9 cellular contexts compared by ENCODE assay signal in genomic region chr9:128911529-128912035, GRCh38. TPM values are rescaled to one million over a fixed set of nuclear protein-coding genes. Genes with fewer than 3 reads are reported as not detected.
A peak's percentile ranks its signal among the peaks of the same experiment; 100 is the strongest.
DNase-seq lines count a peak whose midpoint lies in the region; ATAC-seq, FAIRE-seq and TF ChIP-seq lines count a peak whose summit lies in the region.
"Had no signal": no experiment of that assay in that cellular context is flagged by ENCODE, and none has a peak within 500 bp of the region (broad histone marks: within the 10 kb centered on the region; RNA-seq: fewer than 3 reads in every experiment).

No MANE protein-coding gene starts in this region.

- peak overlapping the region in 1 of 2 donors; percentile 31 for H3K9ac ChIP-seq in mucosa of rectum (ENCODE audit: low read depth in 1 of 2, low read length in 2 of 2)

- POLR2A ChIA-PET in A549 (lab: Yijun Ruan, JAX): no interaction called here

- H3K27me3 ChIP-seq in mucosa of rectum (ENCODE audit: control insufficient read depth in 2 of 2, insufficient read depth in 2 of 2, low read length in 2 of 2): no peaks in the 10 kb centered on the region

- DNase-seq in A549 (ENCODE audit: low read depth in 1 of 2, low spot score in 1 of 2): peak; percentile 36 to 65
- peak; percentile 31 for DNase-seq in NB4 (ENCODE audit: low read depth)
- DNase-seq in endothelial cell (ENCODE audit: low spot score): peak; percentile 47
- DNase-seq in AML-193 (lab: John Stamatoyannopoulos, UW): no peak
- no peak for DNase-seq in activated gamma-delta T cell (lab: John Stamatoyannopoulos, UW)
- DNase-seq in HUDEP-2 (lab: John Stamatoyannopoulos, UW; ENCODE audit: unreplicated experiment in 76 of 76): no peak
- DNase-seq in NCI-H510A (lab: John Stamatoyannopoulos, UW): no peak
- DNase-seq: activated CD8-positive, alpha-beta memory T cell treated with anti-CD3 and anti-CD28 coated beads, Interleukin-2, amount 50 U/mL, for 4 hours had no signal

- CTCF ChIA-PET in A549 (lab: Yijun Ruan, JAX): interaction anchor here (0.5 to 1.9 kb wide), 3 partner anchors 15 to 47 kb away, joined by 3 to 10 read pairs (median 3); no protein-coding TSS in a partner anchor

- no peak for TF ChIP-seq CTCF in A549 (IDR thresholded peaks at IDR 0.05)
- TF ChIP-seq CTCF in NB4 (IDR thresholded peaks at IDR 0.05; ENCODE audit: low read depth, low read length): no peak
- TF ChIP-seq CTCF in endothelial cell (IDR thresholded peaks at IDR 0.05; ENCODE audit: unreplicated experiment): no peak

- H3K4me1 Mint-ChIP-seq in endothelial cell (ENCODE audit: unreplicated experiment): peaks cover 24% of the 10 kb centered on the region

- H3K27ac Mint-ChIP-seq in endothelial cell (ENCODE audit: unreplicated experiment): peak overlapping the region; percentile 82

- TF ChIP-seq RAD21 in A549 (conservative IDR thresholded peaks at IDR 0.05 in 1 of 2, IDR thresholded peaks at IDR 0.05 in 1 of 2): no peak

- peaks cover 35% of the 10 kb centered on the region for H3K36me3 Mint-ChIP-seq in endothelial cell (ENCODE audit: low read depth, unreplicated experiment)

- TF ChIP-seq POLR2A in A549 (IDR thresholded peaks at IDR 0.05; ENCODE audit: low read length) (no peak), NB4 (IDR thresholded peaks at IDR 0.05; ENCODE audit: extremely low read depth, insufficient read length) (no peak)

- peak overlapping the region; percentile 42 for H3K4me3 Mint-ChIP-seq in endothelial cell (ENCODE audit: unreplicated experiment)

- H3K27ac ChIP-seq in A549 (peak overlapping the region; percentile 91 to 97), mucosa of rectum (ENCODE audit: low read depth in 2 of 2, low read length in 2 of 2) (peak overlapping the region; percentile 43 to 59)

- H3K9me3 ChIP-seq in A549 (no peaks in the 10 kb centered on the region), mucosa of rectum (ENCODE audit: control insufficient read depth in 2 of 2, low read length in 2 of 2) (no peaks in the 10 kb centered on the region)

- no peak for FAIRE-seq in A549 (lab: Jason Lieb, UNC)

- H3K9me3 Mint-ChIP-seq in endothelial cell (ENCODE audit: unreplicated experiment): no peaks in the 10 kb centered on the region

- H3K4me3 ChIP-seq in A549 (peak overlapping the region; percentile 15; the same call in 1 of the 3 replicates), NB4 (ENCODE audit: low read depth, low read length) (no peak overlapping the region), mucosa of rectum (ENCODE audit: low read length in 2 of 2) (no peak overlapping the region)

- H3K36me3 ChIP-seq in mucosa of rectum (ENCODE audit: control insufficient read depth in 2 of 2, insufficient read depth in 2 of 2, low read length in 2 of 2): peaks cover 32 to 39% of the 10 kb centered on the region in 2 donors

- H3K4me1 ChIP-seq in A549 (peaks cover 53% of the 10 kb centered on the region), mucosa of rectum (ENCODE audit: control insufficient read depth in 2 of 2, insufficient read depth in 2 of 2, low read length in 2 of 2) (peaks cover under 1 to 11% of the 10 kb centered on the region in 2 donors)

- 10% methylated on average over 7 of the region's 8 CpGs for WGBS in A549 (ENCODE audit: missing lambda C conversion rate)

- peak; percentile 25 to 36; a peak in 5 of 6 replicates for ATAC-seq in A549

- H3K27me3 Mint-ChIP-seq in endothelial cell (ENCODE audit: unreplicated experiment): peaks cover 9% of the 10 kb centered on the region

- peak overlapping the region; percentile 79 for H3K4me2 ChIP-seq in A549

- peak in 1 of 2 experiments; percentile 8; a peak in 1 of 5 replicates for TF ChIP-seq EP300 in A549 (IDR thresholded peaks at IDR 0.05)

TF ChIP-seq in A549, 52 proteins besides CTCF, POLR2A, EP300 and RAD21 (continues in another document):
- TF ChIP-seq FOSL2 (IDR thresholded peaks at IDR 0.05): no peak
- no peak for TF ChIP-seq FOSL2 (CRISPR knock-in tag; IDR thresholded peaks at IDR 0.05)
- no peak for TF ChIP-seq KDM1A (IDR thresholded peaks at IDR 0.05; ENCODE audit: low read depth)
- TF ChIP-seq, protein P1, sequence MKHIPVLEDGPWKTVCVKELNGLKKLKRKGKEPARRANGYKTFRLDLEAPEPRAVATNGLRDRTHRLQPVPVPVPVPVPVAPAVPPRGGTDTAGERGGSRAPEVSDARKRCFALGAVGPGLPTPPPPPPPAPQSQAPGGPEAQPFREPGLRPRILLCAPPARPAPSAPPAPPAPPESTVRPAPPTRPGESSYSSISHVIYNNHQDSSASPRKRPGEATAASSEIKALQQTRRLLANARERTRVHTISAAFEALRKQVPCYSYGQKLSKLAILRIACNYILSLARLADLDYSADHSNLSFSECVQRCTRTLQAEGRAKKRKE (CRISPR knock-in tag; IDR thresholded peaks at IDR 0.05; ENCODE audit: low read depth): no peak
- no peak for TF ChIP-seq ZC3H11A (IDR thresholded peaks at IDR 0.05)
- TF ChIP-seq EHMT2 (IDR thresholded peaks at IDR 0.05; ENCODE audit: low read depth): no peak
- TF ChIP-seq, protein P2, sequence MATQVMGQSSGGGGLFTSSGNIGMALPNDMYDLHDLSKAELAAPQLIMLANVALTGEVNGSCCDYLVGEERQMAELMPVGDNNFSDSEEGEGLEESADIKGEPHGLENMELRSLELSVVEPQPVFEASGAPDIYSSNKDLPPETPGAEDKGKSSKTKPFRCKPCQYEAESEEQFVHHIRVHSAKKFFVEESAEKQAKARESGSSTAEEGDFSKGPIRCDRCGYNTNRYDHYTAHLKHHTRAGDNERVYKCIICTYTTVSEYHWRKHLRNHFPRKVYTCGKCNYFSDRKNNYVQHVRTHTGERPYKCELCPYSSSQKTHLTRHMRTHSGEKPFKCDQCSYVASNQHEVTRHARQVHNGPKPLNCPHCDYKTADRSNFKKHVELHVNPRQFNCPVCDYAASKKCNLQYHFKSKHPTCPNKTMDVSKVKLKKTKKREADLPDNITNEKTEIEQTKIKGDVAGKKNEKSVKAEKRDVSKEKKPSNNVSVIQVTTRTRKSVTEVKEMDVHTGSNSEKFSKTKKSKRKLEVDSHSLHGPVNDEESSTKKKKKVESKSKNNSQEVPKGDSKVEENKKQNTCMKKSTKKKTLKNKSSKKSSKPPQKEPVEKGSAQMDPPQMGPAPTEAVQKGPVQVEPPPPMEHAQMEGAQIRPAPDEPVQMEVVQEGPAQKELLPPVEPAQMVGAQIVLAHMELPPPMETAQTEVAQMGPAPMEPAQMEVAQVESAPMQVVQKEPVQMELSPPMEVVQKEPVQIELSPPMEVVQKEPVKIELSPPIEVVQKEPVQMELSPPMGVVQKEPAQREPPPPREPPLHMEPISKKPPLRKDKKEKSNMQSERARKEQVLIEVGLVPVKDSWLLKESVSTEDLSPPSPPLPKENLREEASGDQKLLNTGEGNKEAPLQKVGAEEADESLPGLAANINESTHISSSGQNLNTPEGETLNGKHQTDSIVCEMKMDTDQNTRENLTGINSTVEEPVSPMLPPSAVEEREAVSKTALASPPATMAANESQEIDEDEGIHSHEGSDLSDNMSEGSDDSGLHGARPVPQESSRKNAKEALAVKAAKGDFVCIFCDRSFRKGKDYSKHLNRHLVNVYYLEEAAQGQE (IDR thresholded peaks at IDR 0.05): no peak
- no peak for TF ChIP-seq BCL3 (IDR thresholded peaks at IDR 0.05)
- TF ChIP-seq NR3C1 (IDR thresholded peaks at IDR 0.05): no peak

RNA-seq across cellular contexts. Expression of gene PHYHD1, which starts 9.2 kb away (rescaled TPM):
- polyA plus RNA-seq in A549 (2011; rRNA removed): 0.12 TPM in 1 of 2 replicates, not detected in the other
- 0.05 and 0.06 TPM in 2 replicates for polyA plus RNA-seq in A549 (2012; cell fraction: cytosol; rRNA removed)
- polyA plus RNA-seq in A549 (2012; cell fraction: nucleus; rRNA removed): 0.28 TPM in 1 of 2 replicates, not detected in the other
- polyA plus RNA-seq in A549 (2017; fragmentation: RNase III; extraction: RNeasy Plus Mini Kit Qiagen cat#74134 plus additional on column Dnase treatment): 0.12 TPM in 1 of 3 replicates, not detected in the others
- not detected in 2 replicates for polyA minus RNA-seq in A549 (2011; rRNA and poly(A)+ RNA removed)
- 10.3 TPM for total RNA-seq in endothelial cell (ENCODE audit: unreplicated experiment)

RNA-seq across cellular contexts. Expression of gene LRRC8A, which starts 29.6 kb away (rescaled TPM):
- polyA plus RNA-seq in A549 (2011; rRNA removed): 25.9 and 29.2 TPM in 2 replicates
- polyA plus RNA-seq in A549 (2012; cell fraction: cytosol; rRNA removed): 45.0 and 55.2 TPM in 2 replicates
- polyA plus RNA-seq in A549 (2012; cell fraction: nucleus; rRNA removed): 44.2 and 52.1 TPM in 2 replicates
- 22.6 to 23.1 TPM (median 22.9 TPM) in 3 replicates for polyA plus RNA-seq in A549 (2017; fragmentation: RNase III; extraction: RNeasy Plus Mini Kit Qiagen cat#74134 plus additional on column Dnase treatment)
- polyA minus RNA-seq in A549 (2011; rRNA and poly(A)+ RNA removed): 45.9 and 47.6 TPM in 2 replicates
- 54.3 TPM for total RNA-seq in endothelial cell (ENCODE audit: unreplicated experiment)

RNA-seq across cellular contexts. Expression of gene KYAT1, which starts 29.8 kb away (rescaled TPM):
- polyA plus RNA-seq in A549 (2011; rRNA removed): 10.0 and 12.2 TPM in 2 replicates
- 13.5 and 15.8 TPM in 2 replicates for polyA plus RNA-seq in A549 (2012; cell fraction: cytosol; rRNA removed)
- polyA plus RNA-seq in A549 (2012; cell fraction: nucleus; rRNA removed): 46.1 and 48.0 TPM in 2 replicates
- 8.1 to 9.6 TPM (median 8.4 TPM) in 3 replicates for polyA plus RNA-seq in A549 (2017; fragmentation: RNase III; extraction: RNeasy Plus Mini Kit Qiagen cat#74134 plus additional on column Dnase treatment)
- polyA minus RNA-seq in A549 (2011; rRNA and poly(A)+ RNA removed): 10.8 and 12.8 TPM in 2 replicates
- 3.3 TPM for total RNA-seq in endothelial cell (ENCODE audit: unreplicated experiment)

RNA-seq across cellular contexts. Expression of gene DOLK, which starts 35.8 kb away (rescaled TPM):
- polyA plus RNA-seq in A549 (2011; rRNA removed) (25.4 and 27.8 TPM in 2 replicates), A549 (2017; fragmentation: RNase III; extraction: RNeasy Plus Mini Kit Qiagen cat#74134 plus additional on column Dnase treatment) (19.9 to 22.8 TPM (median 22.2 TPM) in 3 replicates)
- polyA plus RNA-seq in A549 (2012; cell fraction: cytosol; rRNA removed): 23.8 and 34.1 TPM in 2 replicates
- 37.4 and 40.1 TPM in 2 replicates for polyA plus RNA-seq in A549 (2012; cell fraction: nucleus; rRNA removed)
- polyA minus RNA-seq in A549 (2011; rRNA and poly(A)+ RNA removed): 36.7 and 51.3 TPM in 2 replicates
- 18.2 TPM for total RNA-seq in endothelial cell (ENCODE audit: unreplicated experiment)

RNA-seq across cellular contexts. Expression of gene NUP188, which starts 35.9 kb away (rescaled TPM):
- 52.3 and 62.1 TPM in 2 replicates for polyA plus RNA-seq in A549 (2011; rRNA removed)
- polyA plus RNA-seq in A549 (2012; cell fraction: cytosol; rRNA removed): 62.7 and 67.5 TPM in 2 replicates
- 107 and 133 TPM in 2 replicates for polyA plus RNA-seq in A549 (2012; cell fraction: nucleus; rRNA removed)
- polyA plus RNA-seq in A549 (2017; fragmentation: RNase III; extraction: RNeasy Plus Mini Kit Qiagen cat#74134 plus additional on column Dnase treatment): 29.2 to 37.9 TPM (median 33.2 TPM) in 3 replicates
- polyA minus RNA-seq in A549 (2011; rRNA and poly(A)+ RNA removed): 176 and 187 TPM in 2 replicates
- 44.0 TPM for total RNA-seq in endothelial cell (ENCODE audit: unreplicated experiment)

Comparison
In these comparisons a context has a peak if more than half of its experiments do, and no peak if none do; other contexts are left out.
1. DNase-seq: peak in A549 (2 of 2), NB4 (single experiment) and endothelial cell (single experiment); none in AML-193 (0 of 2), activated gamma-delta T cell (single experiment), HUDEP-2 (0 of 76) and NCI-H510A (single experiment).